In genomic region chr14:20428010-20428365, GRCh38 we compare ENCODE assay signal across 9 cellular contexts. TPM values are rescaled to one million over a fixed set of nuclear protein-coding genes. Genes with fewer than 3 reads are reported as not detected.
DNase-seq lines count a peak whose midpoint lies in the region; ATAC-seq and TF ChIP-seq lines count a peak whose summit lies in the region.
"Had no signal": no experiment of that assay in that cellular context is flagged by ENCODE, and none has a peak within 500 bp of the region (broad histone marks: within the 10 kb centered on the region; RNA-seq: fewer than 3 reads in every experiment).

No MANE protein-coding gene starts in this region.

- peaks cover 4% of the 10 kb centered on the region for H3K4me1 ChIP-seq in upper lobe of right lung
- H3K4me1 ChIP-seq: pancreas had no signal

- peaks cover 2% of the 10 kb centered on the region for H3K36me3 Mint-ChIP-seq in activated naive CD4-positive, alpha-beta T cell treated with anti-CD3 and anti-CD28 coated beads, Interleukin-2, amount 10 ng/mL, durations not matched to agents 7 days and 5 days
- no peaks in the 10 kb centered on the region for H3K36me3 Mint-ChIP-seq in activated naive CD8-positive, alpha-beta T cell treated with anti-CD3 and anti-CD28 coated beads, Interleukin-2, amount 50 U/mL, for 24 hours (ENCODE audit: low read depth)

- H3K27ac Mint-ChIP-seq in activated naive CD4-positive, alpha-beta T cell treated with anti-CD3 and anti-CD28 coated beads, Interleukin-2, amount 10 ng/mL, durations not matched to agents 7 days and 5 days: peak overlapping the region; percentile 90
- peak overlapping the region; percentile 93 for H3K27ac Mint-ChIP-seq in activated naive CD8-positive, alpha-beta T cell treated with anti-CD3 and anti-CD28 coated beads, Interleukin-2, amount 50 U/mL, for 24 hours

- H3K27me3 ChIP-seq in upper lobe of right lung: no peaks in the 10 kb centered on the region
- H3K27me3 ChIP-seq: pancreas had no signal

- no peaks in the 10 kb centered on the region for H3K9me3 ChIP-seq in upper lobe of right lung
- H3K9me3 ChIP-seq: pancreas had no signal

- H3K4me3 Mint-ChIP-seq in activated naive CD4-positive, alpha-beta T cell treated with anti-CD3 and anti-CD28 coated beads, Interleukin-2, amount 10 ng/mL, durations not matched to agents 7 days and 5 days: peak overlapping the region; percentile 29
- H3K4me3 Mint-ChIP-seq in activated naive CD8-positive, alpha-beta T cell treated with anti-CD3 and anti-CD28 coated beads, Interleukin-2, amount 50 U/mL, for 24 hours: peak overlapping the region; percentile 79

- no peaks in the 10 kb centered on the region for H3K36me3 ChIP-seq in upper lobe of right lung
- H3K36me3 ChIP-seq: pancreas had no signal

- H3K4me1 Mint-ChIP-seq in activated naive CD4-positive, alpha-beta T cell treated with anti-CD3 and anti-CD28 coated beads, Interleukin-2, amount 10 ng/mL, durations not matched to agents 7 days and 5 days: peaks cover 36% of the 10 kb centered on the region
- H3K4me1 Mint-ChIP-seq in activated naive CD8-positive, alpha-beta T cell treated with anti-CD3 and anti-CD28 coated beads, Interleukin-2, amount 50 U/mL, for 24 hours: peaks cover 38% of the 10 kb centered on the region

- H3K27ac ChIP-seq in upper lobe of right lung: peak overlapping the region; percentile 55

- H3K27me3 Mint-ChIP-seq in activated naive CD4-positive, alpha-beta T cell treated with anti-CD3 and anti-CD28 coated beads, Interleukin-2, amount 10 ng/mL, durations not matched to agents 7 days and 5 days: peaks cover 8% of the 10 kb centered on the region
- no peaks in the 10 kb centered on the region for H3K27me3 Mint-ChIP-seq in activated naive CD8-positive, alpha-beta T cell treated with anti-CD3 and anti-CD28 coated beads, Interleukin-2, amount 50 U/mL, for 24 hours

- DNase-seq in activated naive CD4-positive, alpha-beta T cell treated with anti-CD3 and anti-CD28 coated beads, Interleukin-2, amount 10 ng/mL, durations not matched to agents 7 days and 5 days: no peak
- DNase-seq in activated naive CD4-positive, alpha-beta T cell (lab: John Stamatoyannopoulos, UW): no peak
- peak; percentile 26 for DNase-seq in activated naive CD8-positive, alpha-beta T cell treated with anti-CD3 and anti-CD28 coated beads, Interleukin-2, amount 50 U/mL, for 24 hours
- DNase-seq in upper lobe of right lung (no peak), 8988T (no peak), left colon (no peak), NCI-H524 treated with DMSO at 0.1 percent for 48 hours (lab: John Stamatoyannopoulos, UW) (no peak)
- DNase-seq: pancreas had no signal

- ATAC-seq in HG03064 (IDR thresholded peaks at IDR 0.05; ENCODE audit: low read depth, unreplicated experiment) (peak; percentile 14), upper lobe of right lung (no peak), left colon (no peak)
- peak; percentile 39 for ATAC-seq in activated naive CD8-positive, alpha-beta T cell treated with anti-CD3 and anti-CD28 coated beads, Interleukin-2, amount 50 U/mL, for 24 hours

- no peaks in the 10 kb centered on the region for H3K9me3 Mint-ChIP-seq in activated naive CD4-positive, alpha-beta T cell treated with anti-CD3 and anti-CD28 coated beads, Interleukin-2, amount 10 ng/mL, durations not matched to agents 7 days and 5 days
- H3K9me3 Mint-ChIP-seq in activated naive CD8-positive, alpha-beta T cell treated with anti-CD3 and anti-CD28 coated beads, Interleukin-2, amount 50 U/mL, for 24 hours: no peaks in the 10 kb centered on the region

- intact Hi-C loops in upper lobe of right lung (cut with DNase I) (no loop called here), left colon (cut with DNase I, micrococcal nuclease) (no loop called here)

- no peak overlapping the region for H3K4me3 ChIP-seq in upper lobe of right lung
- H3K4me3 ChIP-seq: pancreas had no signal

- no peak for TF ChIP-seq CTCF in upper lobe of right lung (IDR thresholded peaks at IDR 0.05)

- CTCF ChIA-PET in activated naive CD4-positive, alpha-beta T cell treated with anti-CD3 and anti-CD28 coated beads, Interleukin-2, amount 10 ng/mL, durations not matched to agents 7 days and 5 days (lab: Charles Lee): interaction anchor here (1.1 kb wide), 1 partner anchor 12 kb away, joined by 4 read pairs; no protein-coding TSS in a partner anchor

RNA-seq across cellular contexts. Expression of gene KLHL33, which starts 8.0 kb away (rescaled TPM):
- total RNA-seq in upper lobe of right lung (0.29 TPM), left colon (under 1 TPM; 0.09 to 0.31 TPM)

RNA-seq across cellular contexts. Expression of gene TEP1, which starts 14.7 kb away (rescaled TPM):
- total RNA-seq in upper lobe of right lung (48.9 TPM), left colon (10 to 100 TPM; 72.1 to 74.3 TPM)

RNA-seq across cellular contexts. Expression of gene OSGEP, which starts 26.6 kb away (rescaled TPM):
- total RNA-seq in upper lobe of right lung (33.8 TPM), left colon (10 to 100 TPM; 31.2 to 35.0 TPM)

RNA-seq across cellular contexts. Expression of gene APEX1, which starts 27.0 kb away (rescaled TPM):
- 101 TPM for total RNA-seq in upper lobe of right lung
- 10 to 100 TPM; 80.5 to 93.9 TPM for total RNA-seq in left colon

RNA-seq across cellular contexts. Expression of gene PIP4P1, which starts 33.2 kb away (rescaled TPM):
- total RNA-seq in upper lobe of right lung: 40.2 TPM
- 10 to 100 TPM; 42.0 to 42.9 TPM for total RNA-seq in left colon

Comparison
In these comparisons a context has a peak if more than half of its experiments do, and no peak if none do; other contexts are left out.
1. ATAC-seq: peak in HG03064 (single experiment) and activated naive CD8-positive, alpha-beta T cell treated with anti-CD3 and anti-CD28 coated beads, Interleukin-2, amount 50 U/mL, for 24 hours (single experiment); none in upper lobe of right lung (single experiment) and left colon (single experiment).